Comparison of ENCODE assay signal across 8 cellular contexts in genomic region chr5:7868427-7868772, GRCh38. TPM values are rescaled to one million over a fixed set of nuclear protein-coding genes. Genes with fewer than 3 reads are reported as not detected.
DNase-seq lines count a peak whose midpoint lies in the region; ATAC-seq and TF ChIP-seq lines count a peak whose summit lies in the region.

No MANE protein-coding gene starts in this region.

- H3K27ac ChIP-seq in SU-DHL-6 (ENCODE audit: low read depth, low read length) = peak overlapping the region; percentile 20; the same call in 1 of the 2 replicates
- H3K27ac ChIP-seq in gastroesophageal sphincter = peak overlapping the region; percentile 14 to 90 (median 88)
- peak overlapping the region; percentile 88 to 92 (median 90) for H3K27ac ChIP-seq in sigmoid colon

- intact Hi-C loops in sigmoid colon (cut with DNase I) = loop anchor here (10.0 kb wide), 1 partner anchor 1676 kb away; the partner anchor contains the start of gene SEMA5A

- peak overlapping the region; percentile 80 for H3K9ac ChIP-seq in SU-DHL-6 (ENCODE audit: low read length)

- no peak for TF ChIP-seq POLR2A in gastroesophageal sphincter (IDR thresholded peaks at IDR 0.05)
- no peak for TF ChIP-seq POLR2A in sigmoid colon (IDR thresholded peaks at IDR 0.05)

- peak overlapping the region; percentile 89 for H3K4me3 ChIP-seq in SU-DHL-6 (ENCODE audit: insufficient read depth, low read length, poor library complexity, severe bottlenecking)
- H3K4me3 ChIP-seq in gastroesophageal sphincter = peak overlapping the region; percentile 76 to 90
- H3K4me3 ChIP-seq in sigmoid colon = peak overlapping the region; percentile 89 to 99 (median 99)

- H3K9me3 ChIP-seq in SU-DHL-6 (ENCODE audit: insufficient read depth, low read length) = no peaks in the 10 kb centered on the region
- H3K9me3 ChIP-seq in gastroesophageal sphincter = no peaks in the 10 kb centered on the region
- no peaks in the 10 kb centered on the region for H3K9me3 ChIP-seq in sigmoid colon

- H3K36me3 Mint-ChIP-seq in T-helper 2 cell treated with Interferon-gamma antibody and Interleukin-4, amounts not matched to agents 5 μg/mL and 100 μg/mL, for 36 hours (ENCODE audit: low read depth) = peaks cover 52% of the 10 kb centered on the region

- H3K9me3 Mint-ChIP-seq in T-helper 2 cell treated with Interferon-gamma antibody and Interleukin-4, amounts not matched to agents 5 μg/mL and 100 μg/mL, for 36 hours = no peaks in the 10 kb centered on the region

- no peaks in the 10 kb centered on the region for H3K27me3 Mint-ChIP-seq in T-helper 2 cell treated with Interferon-gamma antibody and Interleukin-4, amounts not matched to agents 5 μg/mL and 100 μg/mL, for 36 hours (ENCODE audit: low read depth)

- H3K79me2 ChIP-seq in SU-DHL-6 (ENCODE audit: insufficient read depth, low read length) = peaks cover 82% of the 10 kb centered on the region

- 0 to 1% methylated on average over 6 to 8 of the region's 8 CpGs for WGBS in gastroesophageal sphincter (ENCODE audit: low coverage in 1 of 2), 2 donors
- WGBS in sigmoid colon, 2 donors = 1% methylated on average over 8 of the region's 8 CpGs

- H3K4me1 ChIP-seq in gastroesophageal sphincter (peaks cover 11 to 45% (median 13%) of the 10 kb centered on the region in 3 donors), sigmoid colon (peaks cover 0 to 33% (median 26%) of the 10 kb centered on the region in 4 donors)

- peak overlapping the region; percentile 79 for H3K4me2 ChIP-seq in SU-DHL-6 (ENCODE audit: low read depth, low read length, poor library complexity, severe bottlenecking)

- peak overlapping the region; percentile 99 for H3K4me3 Mint-ChIP-seq in T-helper 2 cell treated with Interferon-gamma antibody and Interleukin-4, amounts not matched to agents 5 μg/mL and 100 μg/mL, for 36 hours

- H3K9me2 ChIP-seq in SU-DHL-6 (replicated peaks; ENCODE audit: insufficient read depth, low read length) = no peaks in the 10 kb centered on the region

- H2AFZ ChIP-seq in SU-DHL-6 (ENCODE audit: low read depth, low read length, severe bottlenecking) = peak overlapping the region; percentile 95

- peak; percentile 19 for ATAC-seq in gastroesophageal sphincter
- ATAC-seq in GM18868 (IDR thresholded peaks at IDR 0.05; ENCODE audit: unreplicated experiment) = no peak

- TF ChIP-seq EP300 in gastroesophageal sphincter (IDR thresholded peaks at IDR 0.05) (no peak), sigmoid colon (IDR thresholded peaks at IDR 0.05) (no peak)

- H3K27ac Mint-ChIP-seq in T-helper 2 cell treated with Interferon-gamma antibody and Interleukin-4, amounts not matched to agents 5 μg/mL and 100 μg/mL, for 36 hours = peak overlapping the region; percentile 95

- no peak for TF ChIP-seq CTCF in SU-DHL-6 (IDR thresholded peaks at IDR 0.05; ENCODE audit: insufficient read depth, low read length, poor library complexity, severe bottlenecking)
- no peak for TF ChIP-seq CTCF in gastroesophageal sphincter (IDR thresholded peaks at IDR 0.05)
- TF ChIP-seq CTCF in sigmoid colon (IDR thresholded peaks at IDR 0.05) = no peak

- peaks cover 54% of the 10 kb centered on the region for H3K4me1 Mint-ChIP-seq in T-helper 2 cell treated with Interferon-gamma antibody and Interleukin-4, amounts not matched to agents 5 μg/mL and 100 μg/mL, for 36 hours (ENCODE audit: low read depth)

- H3F3A ChIP-seq in SU-DHL-6 (ENCODE audit: insufficient read depth) = no peaks in the 10 kb centered on the region

- DNase-seq in T-helper 2 cell treated with Interferon-gamma antibody and Interleukin-4, amounts not matched to agents 5 μg/mL and 100 μg/mL, for 36 hours (ENCODE audit: low spot score) = no peak
- no peak for DNase-seq in T-helper 2 cell
- DNase-seq in sigmoid colon = no peak
- no peak for DNase-seq in stimulated activated CD4-positive, alpha-beta T cell treated with anti-CD3 and anti-CD28 coated beads, Interleukin-4, amount 100 ng/mL, for 24 hours
- no peak for DNase-seq in NCI-H128 (lab: John Stamatoyannopoulos, UW; ENCODE audit: unreplicated experiment)

- H4K20me1 ChIP-seq in SU-DHL-6 (ENCODE audit: low read depth, low read length) = peaks cover 13% of the 10 kb centered on the region; the same call in 1 of the 2 replicates

- H3K27me3 ChIP-seq in SU-DHL-6 (ENCODE audit: low read length) (no peaks in the 10 kb centered on the region), gastroesophageal sphincter (no peaks in the 10 kb centered on the region), sigmoid colon (no peaks in the 10 kb centered on the region)

- H3K36me3 ChIP-seq in SU-DHL-6 (ENCODE audit: low read length) (peaks cover 11% of the 10 kb centered on the region; the same call in 1 of the 2 replicates), gastroesophageal sphincter (peaks cover 0 to 20% of the 10 kb centered on the region in 2 donors), sigmoid colon (peaks cover 0 to 19% (median 0%) of the 10 kb centered on the region in 4 donors)

RNA-seq across cellular contexts. Expression of gene FASTKD3, which starts 0.4 kb away (rescaled TPM):
- total RNA-seq in gastroesophageal sphincter = 10 to 100 TPM in 2 of 4 donors, 1 to 10 TPM in 2; 4.6 to 14.4 (median 10.1) TPM
- total RNA-seq in sigmoid colon = 10 to 100 TPM in 1 of 4 donors, 1 to 10 TPM in 3; 3.0 to 11.1 (median 6.1) TPM
- 10 to 100 TPM; 10.3 to 23.4 (median 15.5) TPM for polyA plus RNA-seq in sigmoid colon

RNA-seq across cellular contexts. Expression of gene MTRR, which starts 0.5 kb away (rescaled TPM):
- total RNA-seq in gastroesophageal sphincter (10 to 100 TPM; 29.3 to 44.0 (median 35.5) TPM), sigmoid colon (10 to 100 TPM; 44.4 to 50.4 (median 49.9) TPM)
- 10 to 100 TPM; 13.8 to 22.5 (median 17.3) TPM for polyA plus RNA-seq in sigmoid colon

RNA-seq across cellular contexts. Expression of gene CFAP90, which starts 17.5 kb away (rescaled TPM):
- total RNA-seq in gastroesophageal sphincter = under 1 TPM in 1 of 4 donors, not detected in 3; 0.54 TPM
- total RNA-seq in sigmoid colon = under 1 TPM in 1 of 4 donors, not detected in 3; 0.81 TPM
- polyA plus RNA-seq in sigmoid colon = under 1 TPM in 1 of 3 donors, not detected in 2; 0.04 TPM

Comparison
In these comparisons a context has a peak if more than half of its experiments do, and no peak if none do; other contexts are left out.
1. H3K27ac ChIP-seq: peak in every context shown above with its lines; median percentile 90 in sigmoid colon; 88 in gastroesophageal sphincter; 20 in SU-DHL-6.